In genomic region chr6:85803721-85804120, GRCh38 we compare ENCODE assay signal across 19 cellular contexts.
"Had no signal": no experiment of that assay in that cellular context is flagged by ENCODE, and none has a peak within 500 bp of the region (broad histone marks: within the 10 kb centered on the region; RNA-seq: fewer than 3 reads in every experiment).

No MANE protein-coding gene starts in this region.

- H3K27ac ChIP-seq: SJSA1, SK-N-MC had no signal

- H3K9me3 ChIP-seq: SJSA1 had no signal

- H3K4me3 ChIP-seq: SJSA1, SK-N-MC had no signal

- H3K27me3 ChIP-seq: SJSA1 had no signal

- H3K36me3 ChIP-seq: SJSA1 had no signal

- DNase-seq: KBM-7, MM.1S, NCI-H1092 treated with DMSO at 0.1 percent for 48 hours, NCI-H1436, NCI-H187, NCI-H2029, NCI-H2081 treated with DMSO at 0.1 percent for 48 hours, NCI-H2171, NCI-H226, NCI-H446, NCI-H510A, NCI-H524 treated with DMSO at 0.1 percent for 48 hours, NCI-H69, NCI-H774, Right ventricle myocardium superior, RPMI8226, SIG-M5 had no signal
